In genomic region chr20:41865938-41866337, GRCh38 we compare ENCODE assay signal across 1 cellular context.
TF ChIP-seq lines count a peak whose summit lies in the region.

No MANE protein-coding gene starts in this region.

TF ChIP-seq in HepG2, 621 proteins besides CTCF, POLR2A, EP300 and RAD21 (continued from another document):
- TF ChIP-seq POGK (CRISPR knock-in tag; conservative IDR thresholded peaks at IDR 0.05) (no peak), SNAPC2 (CRISPR knock-in tag; IDR thresholded peaks at IDR 0.05) (no peak), ZNF292 (CRISPR knock-in tag; IDR thresholded peaks at IDR 0.05; ENCODE audit: borderline replicate concordance, low read depth) (no peak), PLRG1 (conservative IDR thresholded peaks at IDR 0.05) (no peak), RERE (CRISPR knock-in tag; IDR thresholded peaks at IDR 0.05; ENCODE audit: low read depth) (no peak), CHCHD3 (CRISPR knock-in tag; IDR thresholded peaks at IDR 0.05) (no peak), ZNF615 (CRISPR knock-in tag; IDR thresholded peaks at IDR 0.05; ENCODE audit: borderline replicate concordance) (no peak), ZNF558 (CRISPR knock-in tag; IDR thresholded peaks at IDR 0.05; ENCODE audit: borderline replicate concordance) (no peak), ZNF207 (IDR thresholded peaks at IDR 0.05; ENCODE audit: borderline replicate concordance) (no peak), CAMTA2 (CRISPR knock-in tag; IDR thresholded peaks at IDR 0.05; ENCODE audit: borderline replicate concordance) (no peak), ZNF138 (CRISPR knock-in tag; IDR thresholded peaks at IDR 0.05; ENCODE audit: low read depth) (no peak), KLF11 (CRISPR knock-in tag; IDR thresholded peaks at IDR 0.05) (no peak)
- TF ChIP-seq, protein P1, sequence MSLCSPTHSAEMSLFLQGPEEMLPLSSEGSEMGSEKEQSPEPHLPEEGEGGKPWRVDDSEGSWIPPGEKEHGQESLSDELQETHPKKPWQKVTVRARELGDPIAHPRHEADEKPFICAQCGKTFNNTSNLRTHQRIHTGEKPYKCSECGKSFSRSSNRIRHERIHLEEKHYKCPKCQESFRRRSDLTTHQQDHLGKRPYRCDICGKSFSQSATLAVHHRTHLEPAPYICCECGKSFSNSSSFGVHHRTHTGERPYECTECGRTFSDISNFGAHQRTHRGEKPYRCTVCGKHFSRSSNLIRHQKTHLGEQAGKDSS (CRISPR knock-in tag; IDR thresholded peaks at IDR 0.05; ENCODE audit: borderline replicate concordance, low read depth): no peak
- TF ChIP-seq, protein P2, sequence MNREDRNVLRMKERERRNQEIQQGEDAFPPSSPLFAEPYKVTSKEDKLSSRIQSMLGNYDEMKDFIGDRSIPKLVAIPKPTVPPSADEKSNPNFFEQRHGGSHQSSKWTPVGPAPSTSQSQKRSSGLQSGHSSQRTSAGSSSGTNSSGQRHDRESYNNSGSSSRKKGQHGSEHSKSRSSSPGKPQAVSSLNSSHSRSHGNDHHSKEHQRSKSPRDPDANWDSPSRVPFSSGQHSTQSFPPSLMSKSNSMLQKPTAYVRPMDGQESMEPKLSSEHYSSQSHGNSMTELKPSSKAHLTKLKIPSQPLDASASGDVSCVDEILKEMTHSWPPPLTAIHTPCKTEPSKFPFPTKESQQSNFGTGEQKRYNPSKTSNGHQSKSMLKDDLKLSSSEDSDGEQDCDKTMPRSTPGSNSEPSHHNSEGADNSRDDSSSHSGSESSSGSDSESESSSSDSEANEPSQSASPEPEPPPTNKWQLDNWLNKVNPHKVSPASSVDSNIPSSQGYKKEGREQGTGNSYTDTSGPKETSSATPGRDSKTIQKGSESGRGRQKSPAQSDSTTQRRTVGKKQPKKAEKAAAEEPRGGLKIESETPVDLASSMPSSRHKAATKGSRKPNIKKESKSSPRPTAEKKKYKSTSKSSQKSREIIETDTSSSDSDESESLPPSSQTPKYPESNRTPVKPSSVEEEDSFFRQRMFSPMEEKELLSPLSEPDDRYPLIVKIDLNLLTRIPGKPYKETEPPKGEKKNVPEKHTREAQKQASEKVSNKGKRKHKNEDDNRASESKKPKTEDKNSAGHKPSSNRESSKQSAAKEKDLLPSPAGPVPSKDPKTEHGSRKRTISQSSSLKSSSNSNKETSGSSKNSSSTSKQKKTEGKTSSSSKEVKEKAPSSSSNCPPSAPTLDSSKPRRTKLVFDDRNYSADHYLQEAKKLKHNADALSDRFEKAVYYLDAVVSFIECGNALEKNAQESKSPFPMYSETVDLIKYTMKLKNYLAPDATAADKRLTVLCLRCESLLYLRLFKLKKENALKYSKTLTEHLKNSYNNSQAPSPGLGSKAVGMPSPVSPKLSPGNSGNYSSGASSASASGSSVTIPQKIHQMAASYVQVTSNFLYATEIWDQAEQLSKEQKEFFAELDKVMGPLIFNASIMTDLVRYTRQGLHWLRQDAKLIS (CRISPR knock-in tag; IDR thresholded peaks at IDR 0.05): no peak
